In the genomic region with DNA sequence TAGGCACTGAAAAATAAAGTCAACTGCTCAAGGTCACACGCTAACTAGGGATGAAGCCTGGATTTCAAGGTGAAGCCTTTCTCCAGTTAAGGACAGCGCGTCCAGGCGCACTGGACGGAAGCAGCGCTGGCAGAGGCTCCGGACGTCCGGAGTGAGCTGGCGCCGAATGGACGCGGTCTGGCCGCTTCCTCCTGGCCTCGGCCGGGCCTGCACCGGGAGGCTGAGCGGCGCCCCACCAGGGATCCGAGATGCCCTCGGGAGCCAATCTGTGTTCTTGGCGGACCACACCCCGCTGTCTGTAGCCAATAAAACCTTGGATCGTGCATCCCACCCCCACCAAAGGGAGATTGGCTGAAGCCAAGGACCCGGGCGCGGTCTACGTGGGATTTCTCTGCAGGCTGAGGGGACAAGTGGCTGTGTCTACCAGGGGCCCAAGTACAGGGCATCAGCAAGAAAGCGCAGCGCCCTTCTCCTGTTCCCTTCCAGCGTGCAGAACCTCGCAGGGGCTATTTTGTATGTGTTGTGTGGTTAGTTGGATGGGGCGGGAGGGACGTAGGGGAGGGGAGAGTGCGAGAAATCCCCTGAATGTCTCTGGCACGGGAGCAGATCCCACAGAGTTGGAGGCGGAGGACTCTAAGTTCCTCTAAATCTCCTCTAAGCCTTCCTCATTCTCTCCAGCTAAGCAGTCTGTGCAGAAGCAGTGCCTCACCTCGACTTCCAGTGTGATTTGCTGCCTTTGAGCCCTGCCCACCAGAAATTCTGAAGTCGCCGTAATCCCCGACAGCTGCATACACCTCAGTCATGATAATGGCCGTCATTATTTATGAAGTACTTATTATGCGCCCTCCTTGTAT, we compare ENCODE assay signal across 15 cellular contexts. TPM values are rescaled to one million over a fixed set of nuclear protein-coding genes. Genes with fewer than 3 reads are reported as not detected.
DNase-seq lines count a peak whose midpoint lies in the region; ATAC-seq, FAIRE-seq and TF ChIP-seq lines count a peak whose summit lies in the region.
"Had no signal": no experiment of that assay in that cellular context is flagged by ENCODE, and none has a peak within 500 bp of the region (broad histone marks: within the 10 kb centered on the region; RNA-seq: fewer than 3 reads in every experiment).

No MANE protein-coding gene starts in this region.

- ATAC-seq in heart left ventricle, result peak in 3 of 4 donors; percentile 5 to 14 (median 12)
- ATAC-seq: natural killer cell treated with Interleukin-12 subunit alpha and Interleukin-12 subunit beta and Interleukin-15 and Interleukin-18, amount 100 ng/mL, for 72 hours had no signal

- H3K4me2 ChIP-seq in osteoblast (ENCODE audit: insufficient read depth, low read length), result peak overlapping the region; percentile 37

- peaks cover 7% of the 10 kb centered on the region for H3K9me3 Mint-ChIP-seq in T-helper 2 cell treated with Interferon-gamma antibody and Interleukin-4, amounts not matched to agents 5 μg/mL and 100 μg/mL, for 36 hours
- H3K9me3 Mint-ChIP-seq: CD8-positive, alpha-beta memory T cell; IgD-negative memory B cell; natural killer cell treated with Interleukin-12 subunit alpha and Interleukin-12 subunit beta and Interleukin-15 and Interleukin-18, amount 100 ng/mL, for 72 hours had no signal

- H3K9me3 ChIP-seq in heart left ventricle (no peaks in the 10 kb centered on the region), osteoblast (ENCODE audit: low read depth, low read length) (no peaks in the 10 kb centered on the region)

- H3K27ac Mint-ChIP-seq in T-helper 2 cell treated with Interferon-gamma antibody and Interleukin-4, amounts not matched to agents 5 μg/mL and 100 μg/mL, for 36 hours, result no peak overlapping the region

- DNase-seq in H7, result peak; percentile 35
- DNase-seq in SKM-1 treated with dmso at 0.1 percent for 144 hours (lab: John Stamatoyannopoulos, UW; ENCODE audit: unreplicated experiment), result peak; percentile 55
- peak; percentile 22 to 83 (median 42) for DNase-seq in heart left ventricle
- peak; percentile 69 for DNase-seq in osteoblast (ENCODE audit: insufficient read length, low spot score, missing footprints)
- no peak for DNase-seq in urothelium cell line (ENCODE audit: low spot score)
- no peak for DNase-seq in NCI-H1417 treated with DMSO at 0.1 percent for 48 hours (lab: John Stamatoyannopoulos, UW)
- no peak for DNase-seq in T-helper 2 cell treated with Interferon-gamma antibody and Interleukin-4, amounts not matched to agents 5 μg/mL and 100 μg/mL, for 36 hours (ENCODE audit: low spot score)
- no peak for DNase-seq in NCI-H187 treated with DMSO at 0.1 percent for 48 hours (lab: John Stamatoyannopoulos, UW)
- DNase-seq: activated T-cell treated with anti-CD3 and anti-CD28 coated beads for 4 hours; brain microvascular endothelial cell; CD8-positive, alpha-beta memory T cell; stimulated activated CD4-positive, alpha-beta T cell treated with anti-CD3 and anti-CD28 coated beads, Interleukin-15, amount 100 ng/mL, for 24 hours had no signal

- peaks cover 33% of the 10 kb centered on the region for H3K79me2 ChIP-seq in osteoblast (ENCODE audit: insufficient read depth, low read length)

- WGBS in heart left ventricle, 4 donors, result 65 to 79% (median 72%) methylated on average over 41 to 43 of the region's 43 CpGs

- TF ChIP-seq CTCF in heart left ventricle (IDR thresholded peaks at IDR 0.05), result no peak
- no peak for TF ChIP-seq CTCF in osteoblast (IDR thresholded peaks at IDR 0.05; ENCODE audit: extremely low read depth, low read depth, low read length)

- no peak for FAIRE-seq in urothelium cell line (lab: Jason Lieb, UNC)
- FAIRE-seq: H54 had no signal

- peaks cover 5% of the 10 kb centered on the region for H4K20me1 ChIP-seq in osteoblast (ENCODE audit: insufficient read depth, low read length)

- H3K36me3 Mint-ChIP-seq in T-helper 2 cell treated with Interferon-gamma antibody and Interleukin-4, amounts not matched to agents 5 μg/mL and 100 μg/mL, for 36 hours (ENCODE audit: low read depth), result peaks cover 18% of the 10 kb centered on the region
- H3K36me3 Mint-ChIP-seq: IgD-negative memory B cell had no signal

- H3K36me3 ChIP-seq in H7 (replicated peaks; ENCODE audit: control insufficient read depth, insufficient read depth, low read length), result no peaks in the 10 kb centered on the region
- no peaks in the 10 kb centered on the region for H3K36me3 ChIP-seq in heart left ventricle
- no peaks in the 10 kb centered on the region for H3K36me3 ChIP-seq in osteoblast (ENCODE audit: insufficient read depth, low read length)
- H3K36me3 ChIP-seq: brain microvascular endothelial cell had no signal

- H3K27me3 Mint-ChIP-seq in T-helper 2 cell treated with Interferon-gamma antibody and Interleukin-4, amounts not matched to agents 5 μg/mL and 100 μg/mL, for 36 hours (ENCODE audit: low read depth), result no peaks in the 10 kb centered on the region
- H3K27me3 Mint-ChIP-seq: CD8-positive, alpha-beta memory T cell; IgD-negative memory B cell had no signal

- H3K4me3 ChIP-seq in H7 (ENCODE audit: insufficient read depth, low read depth, low read length) (peak overlapping the region; percentile 36; the same call in 1 of the 2 replicates), heart left ventricle (peak overlapping the region in 4 of 12 donors; percentile 1 to 13 (median 10)), osteoblast (ENCODE audit: insufficient read depth, low read length) (peak overlapping the region; percentile 8)

- H3K27ac ChIP-seq in heart left ventricle (peak overlapping the region in 7 of 12 donors; percentile 10 to 99 (median 24)), osteoblast (ENCODE audit: low read depth, low read length) (no peak overlapping the region)
- H3K27ac ChIP-seq: brain microvascular endothelial cell had no signal

- intact Hi-C loops in heart left ventricle (cut with DNase I), result loop anchor here in 1 of 10 donors (10.0 kb wide), 1 partner anchor 335 kb away; no protein-coding TSS in a partner anchor

- H3K27me3 ChIP-seq in H7 (ENCODE audit: control insufficient read depth, insufficient read depth, low read length) (no peaks in the 10 kb centered on the region), heart left ventricle (no peaks in the 10 kb centered on the region), osteoblast (ENCODE audit: insufficient read depth, low read length) (no peaks in the 10 kb centered on the region)
- H3K27me3 ChIP-seq: brain microvascular endothelial cell had no signal

- no peak overlapping the region for H3K4me3 Mint-ChIP-seq in T-helper 2 cell treated with Interferon-gamma antibody and Interleukin-4, amounts not matched to agents 5 μg/mL and 100 μg/mL, for 36 hours
- H3K4me3 Mint-ChIP-seq: natural killer cell treated with Interleukin-12 subunit alpha and Interleukin-12 subunit beta and Interleukin-15 and Interleukin-18, amount 100 ng/mL, for 72 hours had no signal

- no peak for TF ChIP-seq POLR2A in heart left ventricle (IDR thresholded peaks at IDR 0.05)

- peak overlapping the region; percentile 32 for H2AFZ ChIP-seq in osteoblast (ENCODE audit: low read length)

- peaks cover 19% of the 10 kb centered on the region for H3K4me1 Mint-ChIP-seq in T-helper 2 cell treated with Interferon-gamma antibody and Interleukin-4, amounts not matched to agents 5 μg/mL and 100 μg/mL, for 36 hours (ENCODE audit: low read depth)

- peaks cover 0 to 47% (median 16%) of the 10 kb centered on the region in 12 donors for H3K4me1 ChIP-seq in heart left ventricle
- peaks cover 11% of the 10 kb centered on the region for H3K4me1 ChIP-seq in osteoblast (ENCODE audit: insufficient read depth, low read length)

RNA-seq across cellular contexts. Expression of gene AKAP10, which starts 2.5 kb away (rescaled TPM):
- 12.8 and 18.7 TPM in 2 replicates for total RNA-seq in H7 (2014; rRNA removed; shearing (Covaris generic))
- total RNA-seq in heart left ventricle (10 to 100 TPM; 11.2 to 25.0 (median 14.5) TPM), osteoblast (27.5 and 31.5 TPM in 2 replicates)
- polyA plus RNA-seq in heart left ventricle, result 1 to 10 TPM; 4.4 to 6.9 TPM

RNA-seq across cellular contexts. Expression of gene SPECC1, which starts 29.0 kb away (rescaled TPM):
- 54.1 and 101 TPM in 2 replicates for total RNA-seq in H7 (2014; rRNA removed; shearing (Covaris generic))
- total RNA-seq in heart left ventricle, result 10 to 100 TPM in 7 of 9 donors, 1 to 10 TPM in 2; 5.1 to 18.4 (median 10.6) TPM
- 1 to 10 TPM; 3.8 to 4.3 TPM for polyA plus RNA-seq in heart left ventricle
- total RNA-seq in osteoblast, result 155 and 165 TPM in 2 replicates

Comparison
In these comparisons a context has a peak if more than half of its experiments do, and no peak if none do; other contexts are left out.
1. DNase-seq: peak in H7 (single experiment), SKM-1 treated with dmso at 0.1 percent for 144 hours (single experiment), heart left ventricle (5 of 5) and osteoblast (single experiment); none in urothelium cell line (single experiment), NCI-H1417 treated with DMSO at 0.1 percent for 48 hours (single experiment), T-helper 2 cell treated with Interferon-gamma antibody and Interleukin-4, amounts not matched to agents 5 μg/mL and 100 μg/mL, for 36 hours (single experiment) and NCI-H187 treated with DMSO at 0.1 percent for 48 hours (single experiment).